In genomic region chr17:39235555-39236221, GRCh38 we compare ENCODE assay signal across 8 cellular contexts. TPM values are rescaled to one million over a fixed set of nuclear protein-coding genes. Genes with fewer than 3 reads are reported as not detected.
A peak's percentile ranks its signal among the peaks of the same experiment; 100 is the strongest.
DNase-seq lines count a peak whose midpoint lies in the region; ATAC-seq lines count a peak whose summit lies in the region.

No MANE protein-coding gene starts in this region.

- peak; percentile 62 for DNase-seq in AG08395 (ENCODE audit: low spot score)
- DNase-seq in GM03348 (ENCODE audit: low spot score) = peak; percentile 61
- DNase-seq in NCI-H1105 treated with DMSO at 0.1 percent for 48 hours (lab: John Stamatoyannopoulos, UW) = peak; percentile 33
- DNase-seq in SKM-1 (lab: John Stamatoyannopoulos, UW; ENCODE audit: unreplicated experiment) = peak; percentile 92
- peak; percentile 72 for DNase-seq in cerebellum (ENCODE audit: low spot score)
- DNase-seq in midbrain (lab: John Stamatoyannopoulos, UW) = peak; percentile 5

- ATAC-seq in HG03442 (IDR thresholded peaks at IDR 0.05; ENCODE audit: unreplicated experiment) (no peak), HG03045 (IDR thresholded peaks at IDR 0.05; ENCODE audit: unreplicated experiment) (no peak)

RNA-seq across cellular contexts. Expression of gene STAC2, which starts 9.9 kb away (rescaled TPM):
- 0.64 TPM for total RNA-seq in cerebellum

RNA-seq across cellular contexts. Expression of gene RPL19, which starts 35.6 kb away (rescaled TPM):
- 493 TPM for total RNA-seq in cerebellum

RNA-seq across cellular contexts. Expression of gene CACNB1, which starts 38.2 kb away (rescaled TPM):
- 20.7 TPM for total RNA-seq in cerebellum

Comparison
In these comparisons a context has a peak if more than half of its experiments do, and no peak if none do; other contexts are left out.
1. DNase-seq: peak in every context shown above with its lines; median percentile 92 in SKM-1; 72 in cerebellum; 62 in AG08395; 61 in GM03348; 33 in NCI-H1105 treated with DMSO at 0.1 percent for 48 hours; 5 in midbrain.